19 cellular contexts compared by ENCODE assay signal in the genomic region with DNA sequence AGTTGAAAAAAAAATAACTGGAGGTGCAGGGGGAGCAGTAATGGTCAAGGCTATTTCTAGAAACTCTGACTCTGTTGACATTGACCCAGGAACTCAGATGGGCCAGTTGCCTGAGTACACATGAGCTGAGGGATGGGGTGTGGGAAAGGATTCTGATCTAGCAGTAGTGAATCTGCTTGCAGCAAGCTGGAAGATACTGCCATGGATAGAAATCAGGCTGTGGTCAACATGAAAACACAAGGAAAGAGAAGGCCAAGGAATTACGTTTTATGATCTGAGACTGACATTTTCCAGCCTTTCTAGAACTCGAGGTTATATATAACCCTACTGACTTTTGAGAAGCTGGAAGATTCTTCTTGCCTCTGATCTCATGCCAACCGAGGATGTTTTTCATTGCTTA.
A peak's percentile ranks its signal among the peaks of the same experiment; 100 is the strongest.
DNase-seq lines count a peak whose midpoint lies in the region; ATAC-seq and TF ChIP-seq lines count a peak whose summit lies in the region.
"Had no signal": no experiment of that assay in that cellular context is flagged by ENCODE, and none has a peak within 500 bp of the region (broad histone marks: within the 10 kb centered on the region; RNA-seq: fewer than 3 reads in every experiment).

No MANE protein-coding gene starts in this region.

- intact Hi-C loops in ascending aorta (cut with DNase I): loop anchor here (2.0 kb wide), 3 partner anchors 31 to 71 kb away; no protein-coding TSS in a partner anchor
- intact Hi-C loops in left ventricle myocardium inferior (cut with micrococcal nuclease): no loop called here
- intact Hi-C loops in psoas muscle (cut with DNase I): no loop called here
- intact Hi-C loops in mucosa of descending colon (cut with DNase I, micrococcal nuclease): no loop called here

- 33 to 45% (median 34%) methylated on average over 3 of the region's 3 CpGs for WGBS in psoas muscle, 3 donors
- WGBS in upper lobe of left lung, 2 donors: 84 to 93% methylated on average over 3 of the region's 3 CpGs

- H3K4me1 ChIP-seq in ascending aorta: peaks cover 22 to 77% of the 10 kb centered on the region in 2 donors
- H3K4me1 ChIP-seq in left ventricle myocardium inferior: peaks cover 89% of the 10 kb centered on the region
- H3K4me1 ChIP-seq in psoas muscle: peaks cover 87% of the 10 kb centered on the region
- H3K4me1 ChIP-seq in upper lobe of left lung: peaks cover 7 to 25% (median 14%) of the 10 kb centered on the region in 4 donors
- H3K4me1 ChIP-seq in mucosa of descending colon (ENCODE audit: low read depth): no peaks in the 10 kb centered on the region

- TF ChIP-seq CTCF in ascending aorta (IDR thresholded peaks at IDR 0.05) (no peak), left ventricle myocardium inferior (IDR thresholded peaks at IDR 0.05; ENCODE audit: borderline replicate concordance) (no peak), psoas muscle (IDR thresholded peaks at IDR 0.05) (no peak), upper lobe of left lung (IDR thresholded peaks at IDR 0.05) (no peak), mucosa of descending colon (IDR thresholded peaks at IDR 0.05) (no peak)

- ATAC-seq in psoas muscle: peak; percentile 78 to 87 (median 78)
- peak in 1 of 2 donors; percentile 51 for ATAC-seq in upper lobe of left lung (ENCODE audit: low FRiP score in 2 of 2)
- no peak for ATAC-seq in mucosa of descending colon
- ATAC-seq: activated CD8-positive, alpha-beta T cell treated with anti-CD3 and anti-CD28 coated beads for 36 hours had no signal

- peak in 2 of 4 donors; percentile 8 to 16 for TF ChIP-seq EP300 in upper lobe of left lung (IDR thresholded peaks at IDR 0.05)

- H3K27ac ChIP-seq in ascending aorta (peak overlapping the region; percentile 73 to 86), left ventricle myocardium inferior (replicated peaks) (peak overlapping the region; percentile 38), psoas muscle (peak overlapping the region; percentile 66), upper lobe of left lung (peak overlapping the region in 3 of 4 donors; percentile 21 to 61 (median 54))

- no peaks in the 10 kb centered on the region for H3K27me3 ChIP-seq in ascending aorta
- no peaks in the 10 kb centered on the region for H3K27me3 ChIP-seq in left ventricle myocardium inferior (ENCODE audit: low read depth)
- no peaks in the 10 kb centered on the region for H3K27me3 ChIP-seq in psoas muscle (ENCODE audit: insufficient read depth in 3 of 3, low read length in 2 of 3)
- no peaks in the 10 kb centered on the region for H3K27me3 ChIP-seq in upper lobe of left lung

- no peak for TF ChIP-seq POLR2A in upper lobe of left lung (IDR thresholded peaks at IDR 0.05)

- no peak overlapping the region for H3K4me3 ChIP-seq in ascending aorta
- H3K4me3 ChIP-seq in left ventricle myocardium inferior: no peak overlapping the region
- no peak overlapping the region for H3K4me3 ChIP-seq in psoas muscle
- H3K4me3 ChIP-seq in upper lobe of left lung: no peak overlapping the region
- no peak overlapping the region for H3K4me3 ChIP-seq in mucosa of descending colon
- H3K4me3 ChIP-seq: lung had no signal

- H3K36me3 ChIP-seq in ascending aorta: no peaks in the 10 kb centered on the region
- no peaks in the 10 kb centered on the region for H3K36me3 ChIP-seq in left ventricle myocardium inferior
- peaks cover 0 to 17% of the 10 kb centered on the region in 2 donors for H3K36me3 ChIP-seq in psoas muscle (ENCODE audit: insufficient read depth in 1 of 2, low read depth in 1 of 2)
- no peaks in the 10 kb centered on the region for H3K36me3 ChIP-seq in upper lobe of left lung
- H3K36me3 ChIP-seq in mucosa of descending colon (ENCODE audit: low read depth): no peaks in the 10 kb centered on the region

- DNase-seq in ascending aorta (ENCODE audit: low spot score in 2 of 2) (no peak), left ventricle myocardium inferior (no peak), psoas muscle (no peak), upper lobe of left lung (no peak), pons (ENCODE audit: low spot score) (no peak), mucosa of descending colon (no peak)
- no peak for DNase-seq in activated CD8-positive, alpha-beta memory T cell treated with anti-CD3 and anti-CD28 coated beads, Interleukin-2, amount 50 U/mL, for 48 hours
- DNase-seq: activated B cell treated with CpG ODN at 0.5 μM for 24 hours; activated CD8-positive, alpha-beta T cell treated with anti-CD3 and anti-CD28 coated beads for 36 hours; activated naive CD4-positive, alpha-beta T cell treated with Interleukin-2 at 50 U/mL for 16 hours; activated T-cell treated with anti-CD3 and anti-CD28 coated beads, Interleukin-2, amount 50 U/mL, for 24 hours; CD4-positive, alpha-beta memory T cell; immature natural killer cell; NCI-H1048; NCI-H1930; NCI-H2227 treated with DMSO at 0.1 percent for 48 hours; NCI-H748 treated with DMSO at 0.1 percent for 48 hours; stimulated activated CD4-positive, alpha-beta T cell treated with anti-CD3 and anti-CD28 coated beads, Interleukin-15, amount 100 ng/mL, for 24 hours had no signal

- no peaks in the 10 kb centered on the region for H3K9me3 ChIP-seq in ascending aorta
- no peaks in the 10 kb centered on the region for H3K9me3 ChIP-seq in left ventricle myocardium inferior (replicated peaks)
- no peaks in the 10 kb centered on the region for H3K9me3 ChIP-seq in psoas muscle
- H3K9me3 ChIP-seq in upper lobe of left lung: no peaks in the 10 kb centered on the region
- no peaks in the 10 kb centered on the region for H3K9me3 ChIP-seq in mucosa of descending colon
